In the genomic region with DNA sequence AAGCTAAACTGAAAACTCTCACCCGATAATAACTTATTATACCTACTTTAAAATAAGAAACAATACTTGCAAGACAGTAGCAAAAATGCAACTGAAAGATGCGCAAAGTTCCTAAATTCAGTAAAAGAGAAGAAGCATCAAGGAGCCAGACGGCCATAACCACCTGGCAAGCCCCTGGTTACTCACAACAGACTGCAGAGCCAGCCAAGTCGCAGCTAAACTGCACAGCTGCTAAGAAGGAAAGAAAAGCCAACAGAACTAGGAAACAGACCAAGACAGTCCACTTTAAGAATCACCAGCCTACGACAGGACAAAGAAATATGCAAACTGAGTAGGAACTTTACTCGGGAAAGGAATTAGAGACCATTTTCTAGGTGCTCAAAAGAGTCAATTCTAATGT, we compare ENCODE assay signal across 26 cellular contexts.
DNase-seq lines count a peak whose midpoint lies in the region; ATAC-seq and TF ChIP-seq lines count a peak whose summit lies in the region.
"Had no signal": no experiment of that assay in that cellular context is flagged by ENCODE, and none has a peak within 500 bp of the region (broad histone marks: within the 10 kb centered on the region; RNA-seq: fewer than 3 reads in every experiment).

No MANE protein-coding gene starts in this region.

- intact Hi-C loops in MCF 10A (cut with micrococcal nuclease) (no loop called here), mammary epithelial cell (cut with micrococcal nuclease) (no loop called here), heart right ventricle (cut with DNase I) (loop anchor here in 1 of 10 donors (10.0 kb wide), 1 partner anchor 119 kb away; no protein-coding TSS in a partner anchor)
- intact Hi-C loops in CD4-positive, alpha-beta T cell (cut with DNase I, micrococcal nuclease): no loop called here

- H3K27ac ChIP-seq in mammary epithelial cell (ENCODE audit: insufficient read depth, low read depth, low read length) (no peak overlapping the region), heart right ventricle (no peak overlapping the region)
- no peak overlapping the region for H3K27ac ChIP-seq in CD4-positive, alpha-beta T cell (ENCODE audit: low read depth, low read length)
- H3K27ac ChIP-seq: dorsolateral prefrontal cortex, neutrophil, RWPE1, SK-N-MC, uterus had no signal

- 88% methylated on average over 6 of the region's 6 CpGs for WGBS in mammary epithelial cell (ENCODE audit: low coverage, missing lambda C conversion rate)
- 82% methylated on average over 6 of the region's 6 CpGs for WGBS in heart right ventricle, 2 donors

- no peaks in the 10 kb centered on the region for H4K20me1 ChIP-seq in mammary epithelial cell (ENCODE audit: insufficient read depth, low read length)

- H3K4me1 Mint-ChIP-seq in MCF 10A (ENCODE audit: insufficient read depth, unreplicated experiment): peaks cover 7% of the 10 kb centered on the region
- no peaks in the 10 kb centered on the region for H3K4me1 Mint-ChIP-seq in CD4-positive, alpha-beta T cell (ENCODE audit: low read depth)
- H3K4me1 Mint-ChIP-seq: central memory CD8-positive, alpha-beta T cell; memory B cell; naive B cell had no signal

- H3K79me2 ChIP-seq in mammary epithelial cell (ENCODE audit: insufficient read depth, low read length): no peaks in the 10 kb centered on the region

- H3K9ac ChIP-seq in mammary epithelial cell (ENCODE audit: insufficient read depth, low read length): no peak overlapping the region

- H3K4me1 ChIP-seq in mammary epithelial cell (ENCODE audit: insufficient read depth, low read length) (no peaks in the 10 kb centered on the region), heart right ventricle (peaks cover 0 to 15% (median 6%) of the 10 kb centered on the region in 9 donors)
- H3K4me1 ChIP-seq: uterus had no signal

- TF ChIP-seq CTCF in MCF 10A (IDR thresholded peaks at IDR 0.05; ENCODE audit: unreplicated experiment) (no peak), mammary epithelial cell (conservative IDR thresholded peaks at IDR 0.05 in 1 of 2, IDR thresholded peaks at IDR 0.05 in 1 of 2; ENCODE audit: extremely low read depth in 1 of 2, insufficient read depth in 1 of 2, low read depth in 1 of 2, low read length in 2 of 2) (no peak), astrocyte of the cerebellum (IDR thresholded peaks at IDR 0.05; ENCODE audit: low read depth, low read length, missing control alignments) (no peak), heart right ventricle (IDR thresholded peaks at IDR 0.05) (no peak)
- TF ChIP-seq CTCF in CD4-positive, alpha-beta T cell (IDR thresholded peaks at IDR 0.05): no peak

- H3K9me3 ChIP-seq in mammary epithelial cell (replicated peaks; ENCODE audit: insufficient read depth, low read length) (no peaks in the 10 kb centered on the region), heart right ventricle (no peaks in the 10 kb centered on the region)
- H3K9me3 ChIP-seq in CD4-positive, alpha-beta T cell (ENCODE audit: control insufficient read depth, low read length): no peaks in the 10 kb centered on the region
- H3K9me3 ChIP-seq: neutrophil, uterus had no signal

- no peak overlapping the region for H2AFZ ChIP-seq in mammary epithelial cell (ENCODE audit: low read depth, low read length)

- no peak overlapping the region for H3K4me2 ChIP-seq in mammary epithelial cell (ENCODE audit: insufficient read depth, low read depth, low read length)

- peak overlapping the region; percentile 42 for H3K27ac Mint-ChIP-seq in MCF 10A (ENCODE audit: low read depth, unreplicated experiment)
- H3K27ac Mint-ChIP-seq in CD4-positive, alpha-beta T cell: no peak overlapping the region
- H3K27ac Mint-ChIP-seq: activated CD8-positive, alpha-beta T cell treated with anti-CD3 and anti-CD28 coated beads for 36 hours; activated naive CD8-positive, alpha-beta T cell; activated T-helper 2 cell treated with anti-CD3 and anti-CD28 coated beads, Interferon-gamma antibody, Interleukin-2, Interleukin-4, amounts not matched to agents 10 μg/mL and 5 μg/mL and 100 μg/mL, durations not matched to agents 14 hours and 24 hours and 36 hours; memory B cell; naive B cell; stimulated activated naive CD8-positive, alpha-beta T cell treated with anti-CD3 and anti-CD28 coated beads, Interleukin-15, Interleukin-2, amounts not matched to agents 100 ng/mL and 50 ng/mL, for 24 hours; T-helper 1 cell treated with Interleukin-12 subunit alpha and Interleukin-12 subunit beta and Interleukin-4 antibody, amounts not matched to agents 30 μg/mL and 1 μg/mL, for 36 hours had no signal

- no peak overlapping the region for H3K4me3 ChIP-seq in mammary epithelial cell (replicated peaks in 1 of 3; ENCODE audit: insufficient read depth in 1 of 3, low read depth in 2 of 3, low read length in 3 of 3)
- no peak overlapping the region for H3K4me3 ChIP-seq in astrocyte of the cerebellum (ENCODE audit: low read depth, low read length)
- H3K4me3 ChIP-seq in heart right ventricle: no peak overlapping the region
- H3K4me3 ChIP-seq: dorsolateral prefrontal cortex, SK-N-MC, uterus had no signal

- peaks cover 100% of the 10 kb centered on the region for H3K36me3 Mint-ChIP-seq in MCF 10A (ENCODE audit: insufficient read depth, unreplicated experiment)
- no peaks in the 10 kb centered on the region for H3K36me3 Mint-ChIP-seq in CD4-positive, alpha-beta T cell (ENCODE audit: low read depth)
- H3K36me3 Mint-ChIP-seq: activated naive CD8-positive, alpha-beta T cell; memory B cell; naive B cell had no signal

- ATAC-seq in heart right ventricle (peak in 5 of 8 donors; percentile 41 to 64 (median 55)), GM21825 (IDR thresholded peaks at IDR 0.05; ENCODE audit: unreplicated experiment) (no peak)
- no peak for ATAC-seq in CD4-positive, alpha-beta T cell (ENCODE audit: poor library complexity)
- ATAC-seq: activated CD8-positive, alpha-beta T cell treated with anti-CD3 and anti-CD28 coated beads for 36 hours had no signal

- dilution Hi-C loops in mammary epithelial cell (cut with HindIII; ENCODE audit: low sequenced_read_pairs): no loop called here

- no peaks in the 10 kb centered on the region for H3K9me3 Mint-ChIP-seq in MCF 10A (ENCODE audit: unreplicated experiment)
- H3K9me3 Mint-ChIP-seq in CD4-positive, alpha-beta T cell: no peaks in the 10 kb centered on the region
- H3K9me3 Mint-ChIP-seq: activated CD8-positive, alpha-beta T cell treated with anti-CD3 and anti-CD28 coated beads for 36 hours; activated T-helper 2 cell treated with anti-CD3 and anti-CD28 coated beads, Interferon-gamma antibody, Interleukin-2, Interleukin-4, amounts not matched to agents 10 μg/mL and 5 μg/mL and 100 μg/mL, durations not matched to agents 14 hours and 24 hours and 36 hours; central memory CD8-positive, alpha-beta T cell; memory B cell; stimulated activated naive CD8-positive, alpha-beta T cell treated with anti-CD3 and anti-CD28 coated beads, Interleukin-15, Interleukin-2, amounts not matched to agents 100 ng/mL and 50 ng/mL, for 24 hours; T-helper 1 cell treated with Interleukin-12 subunit alpha and Interleukin-12 subunit beta and Interleukin-4 antibody, amounts not matched to agents 30 μg/mL and 1 μg/mL, for 36 hours had no signal

- H3K27me3 ChIP-seq in mammary epithelial cell (ENCODE audit: insufficient read depth, low read length) (no peaks in the 10 kb centered on the region), heart right ventricle (no peaks in the 10 kb centered on the region)
- H3K27me3 ChIP-seq in CD4-positive, alpha-beta T cell (ENCODE audit: control insufficient read depth, insufficient read depth, low read length): no peaks in the 10 kb centered on the region
- H3K27me3 ChIP-seq: dorsolateral prefrontal cortex, neutrophil, uterus had no signal

- CTCF ChIA-PET in MCF 10A (lab: Yijun Ruan, JAX): interaction anchor here (0.6 to 0.7 kb wide), 2 partner anchors 31 to 234 kb away, joined by 3 read pairs; no protein-coding TSS in a partner anchor
- CTCF ChIA-PET in mammary epithelial cell (lab: Charles Lee; ENCODE audit: low non-redundant PET): no interaction called here
- CTCF ChIA-PET in CD4-positive, alpha-beta T cell (lab: Charles Lee): no interaction called here

- H3K4me3 Mint-ChIP-seq in MCF 10A (ENCODE audit: unreplicated experiment): no peak overlapping the region
- no peak overlapping the region for H3K4me3 Mint-ChIP-seq in CD4-positive, alpha-beta T cell
- H3K4me3 Mint-ChIP-seq: activated CD8-positive, alpha-beta T cell treated with anti-CD3 and anti-CD28 coated beads for 36 hours; activated naive CD8-positive, alpha-beta T cell; central memory CD8-positive, alpha-beta T cell; memory B cell; naive B cell; stimulated activated naive CD8-positive, alpha-beta T cell treated with anti-CD3 and anti-CD28 coated beads, Interleukin-15, Interleukin-2, amounts not matched to agents 100 ng/mL and 50 ng/mL, for 24 hours; T-helper 1 cell treated with Interleukin-12 subunit alpha and Interleukin-12 subunit beta and Interleukin-4 antibody, amounts not matched to agents 30 μg/mL and 1 μg/mL, for 36 hours had no signal

- H3K36me3 ChIP-seq in mammary epithelial cell (ENCODE audit: insufficient read depth, low read length) (peaks cover 10% of the 10 kb centered on the region), heart right ventricle (peaks cover 0 to 73% (median 0%) of the 10 kb centered on the region in 9 donors)
- H3K36me3 ChIP-seq: neutrophil, uterus had no signal

- no peaks in the 10 kb centered on the region for H3K27me3 Mint-ChIP-seq in MCF 10A (ENCODE audit: insufficient read depth, unreplicated experiment)
- H3K27me3 Mint-ChIP-seq in CD4-positive, alpha-beta T cell: peaks cover 18% of the 10 kb centered on the region
- H3K27me3 Mint-ChIP-seq: central memory CD8-positive, alpha-beta T cell; memory B cell; naive B cell had no signal

- DNase-seq in MCF 10A (ENCODE audit: unreplicated experiment): no peak
- no peak for DNase-seq in mammary epithelial cell
- peak; percentile 12 for DNase-seq in astrocyte of the cerebellum (ENCODE audit: low read depth)
- DNase-seq in heart right ventricle: peak in 1 of 2 donors; percentile 26
- peak; percentile 41 for DNase-seq in superior temporal gyrus (ENCODE audit: extremely low spot score)
- DNase-seq in CD4-positive, alpha-beta T cell: no peak
- DNase-seq in NCI-H128 (lab: John Stamatoyannopoulos, UW; ENCODE audit: unreplicated experiment): no peak
- DNase-seq: 8988T; activated CD4-positive, CD25-positive, alpha-beta regulatory T cell treated with anti-CD3 and anti-CD28 coated beads, Interleukin-2, amount 50 U/mL, for 72 hours; activated CD8-positive, alpha-beta T cell treated with anti-CD3 and anti-CD28 coated beads for 36 hours; naive B cell; NCI-H1417; NCI-H2029 treated with DMSO at 0.1 percent for 48 hours; NCI-H82; uterus had no signal

- BruUV-seq in MCF 10A (replicated peaks; lab: Mats Ljungman, UMichigan) (no TSS peak), mammary epithelial cell (replicated peaks; lab: Mats Ljungman, UMichigan) (no TSS peak)

- POLR2A ChIA-PET in MCF 10A (lab: Yijun Ruan, JAX): no interaction called here
- POLR2A ChIA-PET in CD4-positive, alpha-beta T cell (lab: Charles Lee): interaction anchor here (0.6 kb wide), 1 partner anchor 19 kb away, joined by 3 read pairs; no protein-coding TSS in a partner anchor

- in situ Hi-C loops in mammary epithelial cell (cut with MboI; ENCODE audit: low sequenced_read_pairs in 2 of 2) (no loop called here), astrocyte of the cerebellum (cut with HindIII; ENCODE audit: low sequenced_read_pairs) (no loop called here)

Comparison
In these comparisons a context has a peak if more than half of its experiments do, and no peak if none do; other contexts are left out.
1. DNase-seq: peak in astrocyte of the cerebellum (single experiment) and superior temporal gyrus (single experiment); none in MCF 10A (single experiment), mammary epithelial cell (single experiment), CD4-positive, alpha-beta T cell (0 of 10) and NCI-H128 (single experiment).
2. ATAC-seq: peak in heart right ventricle (5 of 8); none in CD4-positive, alpha-beta T cell (single experiment) and GM21825 (single experiment).